18 cellular contexts compared by ENCODE assay signal in the genomic region with DNA sequence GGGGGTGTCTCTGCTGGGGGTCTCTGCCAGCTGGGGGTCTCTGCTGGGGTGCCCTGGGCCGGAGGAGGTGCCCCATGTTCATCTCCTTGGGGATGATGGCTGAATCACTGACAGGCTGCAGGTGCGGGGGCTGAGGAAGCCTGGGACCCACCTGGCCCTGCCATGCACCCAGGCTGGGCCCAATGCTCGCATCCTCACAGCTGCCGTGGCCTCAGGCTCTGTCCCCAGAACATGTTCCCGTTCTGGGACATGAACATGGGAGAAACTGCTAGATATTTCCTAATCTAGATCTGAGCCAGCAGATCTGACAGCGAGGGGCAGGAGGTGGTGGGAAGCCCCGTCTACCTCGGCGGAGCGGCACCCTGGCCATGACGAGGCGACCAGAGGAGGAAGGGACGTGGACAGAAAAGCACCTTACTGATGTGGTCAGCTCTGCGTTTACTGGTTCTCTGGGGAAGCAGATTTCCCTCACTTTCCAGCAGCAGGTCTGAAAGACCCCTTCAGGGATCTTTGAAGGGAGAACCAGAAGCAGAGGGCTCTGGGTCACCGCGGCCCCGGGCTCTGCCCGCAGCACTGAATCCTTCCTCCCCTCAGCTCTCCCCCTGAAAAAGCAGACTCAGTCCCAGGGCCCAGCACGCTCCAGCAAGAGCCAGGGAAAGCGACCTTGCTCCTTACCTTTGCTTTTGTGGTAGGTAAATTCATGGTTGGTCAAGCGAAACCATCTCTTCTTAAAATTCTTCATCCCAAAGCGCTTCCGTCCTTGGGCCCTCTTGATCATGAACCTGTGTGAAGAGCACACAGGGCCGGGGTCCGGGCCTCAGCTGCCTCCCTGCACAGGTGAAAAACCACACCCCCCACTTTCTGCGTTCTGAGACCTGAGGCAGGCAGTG. TPM values are rescaled to one million over a fixed set of nuclear protein-coding genes. Genes with fewer than 3 reads are reported as not detected.
DNase-seq lines count a peak whose midpoint lies in the region; ATAC-seq and TF ChIP-seq lines count a peak whose summit lies in the region.
"Had no signal": no experiment of that assay in that cellular context is flagged by ENCODE, and none has a peak within 500 bp of the region (broad histone marks: within the 10 kb centered on the region; RNA-seq: fewer than 3 reads in every experiment).

No MANE protein-coding gene starts in this region.

- no peak overlapping the region for H2AFZ ChIP-seq in ACC112 (ENCODE audit: low read length, unreplicated experiment)
- H2AFZ ChIP-seq in neural progenitor cell (replicated peaks): no peak overlapping the region

- CTCF ChIA-PET in WTC11 (lab: Charles Lee): interaction anchor here (0.6 kb wide), 1 partner anchor 16 kb away, joined by 3 read pairs; no protein-coding TSS in a partner anchor
- CTCF ChIA-PET in activated CD4-positive, alpha-beta memory T cell treated with anti-CD3 and anti-CD28 coated beads, Interleukin-2, amount 10 ng/mL, durations not matched to agents 7 days and 5 days (lab: Charles Lee): no interaction called here

- no peak overlapping the region for H3K4me3 ChIP-seq in ACC112 (ENCODE audit: low read depth, low read length)
- no peak overlapping the region for H3K4me3 ChIP-seq in CD4-positive, CD25-positive, alpha-beta regulatory T cell (ENCODE audit: low read depth, low read length)
- H3K4me3 ChIP-seq in neural progenitor cell: no peak overlapping the region

- no peaks in the 10 kb centered on the region for H3K79me2 ChIP-seq in ACC112 (ENCODE audit: control insufficient read depth, insufficient read depth, low read length, unreplicated experiment)
- H3K79me2 ChIP-seq in neural progenitor cell (ENCODE audit: low read depth): no peaks in the 10 kb centered on the region

- H3F3A ChIP-seq in neural progenitor cell (ENCODE audit: low read depth): no peaks in the 10 kb centered on the region

- peaks cover 28% of the 10 kb centered on the region for H3K36me3 Mint-ChIP-seq in CD4-positive, CD25-positive, alpha-beta regulatory T cell
- H3K36me3 Mint-ChIP-seq in WTC11 (0 out of 2 replicates have a peak, but pooled peaks cover 4% of the 10 kb centered on the region), neural progenitor cell (peaks cover 8% of the 10 kb centered on the region)
- H3K36me3 Mint-ChIP-seq in activated CD4-positive, alpha-beta memory T cell treated with anti-CD3 and anti-CD28 coated beads, Interleukin-2, amount 10 ng/mL, durations not matched to agents 7 days and 5 days (ENCODE audit: low read depth): peaks cover 26% of the 10 kb centered on the region

- H3K27me3 ChIP-seq in ACC112 (ENCODE audit: insufficient read depth, low read length) (no peaks in the 10 kb centered on the region), neural progenitor cell (no peaks in the 10 kb centered on the region)
- H3K27me3 ChIP-seq in CD4-positive, CD25-positive, alpha-beta regulatory T cell (ENCODE audit: control insufficient read depth, insufficient read depth, low read length): no peaks in the 10 kb centered on the region

- ATAC-seq in CD4-positive, CD25-positive, alpha-beta regulatory T cell (ENCODE audit: low read depth in 2 of 2): no peak
- ATAC-seq in WTC11 (no peak), GM21447 (IDR thresholded peaks at IDR 0.05; ENCODE audit: unreplicated experiment) (no peak)
- ATAC-seq: HCT116 had no signal

- peaks cover 0 to 2% (median 0%) of the 10 kb centered on the region in 7 donors for H3K9me3 Mint-ChIP-seq in CD4-positive, CD25-positive, alpha-beta regulatory T cell
- H3K9me3 Mint-ChIP-seq in WTC11: no peaks in the 10 kb centered on the region
- no peaks in the 10 kb centered on the region for H3K9me3 Mint-ChIP-seq in neural progenitor cell
- no peaks in the 10 kb centered on the region for H3K9me3 Mint-ChIP-seq in activated CD4-positive, alpha-beta memory T cell treated with anti-CD3 and anti-CD28 coated beads, Interleukin-2, amount 10 ng/mL, durations not matched to agents 7 days and 5 days

- peaks cover 0 to 4% (median 0%) of the 10 kb centered on the region in 4 donors for H3K4me1 Mint-ChIP-seq in CD4-positive, CD25-positive, alpha-beta regulatory T cell
- H3K4me1 Mint-ChIP-seq in WTC11: no peaks in the 10 kb centered on the region
- H3K4me1 Mint-ChIP-seq in neural progenitor cell: peaks cover 3% of the 10 kb centered on the region
- H3K4me1 Mint-ChIP-seq in activated CD4-positive, alpha-beta memory T cell treated with anti-CD3 and anti-CD28 coated beads, Interleukin-2, amount 10 ng/mL, durations not matched to agents 7 days and 5 days: peaks cover 3% of the 10 kb centered on the region

- no peaks in the 10 kb centered on the region for H3K9me3 ChIP-seq in CD4-positive, CD25-positive, alpha-beta regulatory T cell (ENCODE audit: control insufficient read depth in 2 of 2, low read length in 2 of 2)
- no peaks in the 10 kb centered on the region for H3K9me3 ChIP-seq in neural progenitor cell (ENCODE audit: low read depth)

- H3K27ac ChIP-seq in ACC112 (ENCODE audit: low read depth, low read length) (peak overlapping the region; percentile 19; the same call in 1 of the 2 replicates), neural progenitor cell (no peak overlapping the region)
- no peak overlapping the region for H3K27ac ChIP-seq in CD4-positive, CD25-positive, alpha-beta regulatory T cell (ENCODE audit: insufficient read depth, low read length, poor library complexity, severe bottlenecking)
- H3K27ac ChIP-seq: HL-60 had no signal

- no peak overlapping the region for H3K4me2 ChIP-seq in neural progenitor cell

- H4K20me1 ChIP-seq in neural progenitor cell (ENCODE audit: low read depth): no peaks in the 10 kb centered on the region

- DNase-seq in CD4-positive, CD25-positive, alpha-beta regulatory T cell: no peak
- no peak for DNase-seq in WTC11 (ENCODE audit: low spot score)
- DNase-seq in neural progenitor cell (ENCODE audit: low spot score): no peak
- DNase-seq in activated CD4-positive, alpha-beta memory T cell treated with anti-CD3 and anti-CD28 coated beads, Interleukin-2, amount 10 ng/mL, durations not matched to agents 7 days and 5 days: no peak
- no peak for DNase-seq in D341Med (ENCODE audit: low spot score)
- DNase-seq: KG1; NCI-H1092; NCI-H2107; NCI-H345; NCI-H69; NK-92 treated with Interleukin-12 subunit alpha and Interleukin-12 subunit beta, amount 100 ng/mL, for 24 hours; OCI-M1; RPMI8226 had no signal

- POLR2A ChIA-PET in WTC11 (lab: Charles Lee): no interaction called here
- POLR2A ChIA-PET in activated CD4-positive, alpha-beta memory T cell treated with anti-CD3 and anti-CD28 coated beads, Interleukin-2, amount 10 ng/mL, durations not matched to agents 7 days and 5 days (lab: Charles Lee): no interaction called here

- no peaks in the 10 kb centered on the region for H3K27me3 Mint-ChIP-seq in CD4-positive, CD25-positive, alpha-beta regulatory T cell
- H3K27me3 Mint-ChIP-seq in WTC11 (ENCODE audit: low read depth) (no peaks in the 10 kb centered on the region), neural progenitor cell (ENCODE audit: insufficient read depth, low read depth) (no peaks in the 10 kb centered on the region)
- no peaks in the 10 kb centered on the region for H3K27me3 Mint-ChIP-seq in activated CD4-positive, alpha-beta memory T cell treated with anti-CD3 and anti-CD28 coated beads, Interleukin-2, amount 10 ng/mL, durations not matched to agents 7 days and 5 days

- peak overlapping the region in 2 of 3 donors; percentile 20 to 36 for H3K27ac Mint-ChIP-seq in CD4-positive, CD25-positive, alpha-beta regulatory T cell
- H3K27ac Mint-ChIP-seq in WTC11 (peak overlapping the region; percentile 41; the same call in 1 of the 2 replicates), neural progenitor cell (peak overlapping the region; percentile 53)
- H3K27ac Mint-ChIP-seq in activated CD4-positive, alpha-beta memory T cell treated with anti-CD3 and anti-CD28 coated beads, Interleukin-2, amount 10 ng/mL, durations not matched to agents 7 days and 5 days: no peak overlapping the region

- H3K36me3 ChIP-seq in ACC112 (ENCODE audit: insufficient read depth, low read length) (no peaks in the 10 kb centered on the region; the same call in 1 of the 2 replicates), neural progenitor cell (no peaks in the 10 kb centered on the region)
- H3K36me3 ChIP-seq in CD4-positive, CD25-positive, alpha-beta regulatory T cell (ENCODE audit: control insufficient read depth, insufficient read depth, low read length): peaks cover 79% of the 10 kb centered on the region

- H3K4me1 ChIP-seq in ACC112 (ENCODE audit: control insufficient read depth, insufficient read depth, low read length, unreplicated experiment): peaks cover 25% of the 10 kb centered on the region
- H3K4me1 ChIP-seq in CD4-positive, CD25-positive, alpha-beta regulatory T cell (ENCODE audit: control insufficient read depth, insufficient read depth, low read length, poor library complexity, severe bottlenecking): no peaks in the 10 kb centered on the region
- H3K4me1 ChIP-seq in neural progenitor cell: no peaks in the 10 kb centered on the region

- no peak for TF ChIP-seq CTCF in WTC11 (IDR thresholded peaks at IDR 0.05)
- TF ChIP-seq CTCF in neural progenitor cell (IDR thresholded peaks at IDR 0.05): no peak

- H3K4me3 Mint-ChIP-seq in CD4-positive, CD25-positive, alpha-beta regulatory T cell: peak overlapping the region in 2 of 4 donors; percentile 38 to 49
- H3K4me3 Mint-ChIP-seq in WTC11 (no peak overlapping the region), neural progenitor cell (peak overlapping the region; percentile 16)
- H3K4me3 Mint-ChIP-seq in activated CD4-positive, alpha-beta memory T cell treated with anti-CD3 and anti-CD28 coated beads, Interleukin-2, amount 10 ng/mL, durations not matched to agents 7 days and 5 days: no peak overlapping the region

- H3K9ac ChIP-seq in neural progenitor cell: no peak overlapping the region

TF ChIP-seq in WTC11, 78 proteins besides CTCF, POLR2A, EP300 and RAD21 (continues in another document):
- no peak for TF ChIP-seq OVOL2 (CRISPR knock-in tag; IDR thresholded peaks at IDR 0.05; ENCODE audit: borderline replicate concordance)

RNA-seq across cellular contexts. Expression of a gene that starts 26.5 kb away (rescaled TPM):
- total RNA-seq in CD4-positive, CD25-positive, alpha-beta regulatory T cell: 21.2 TPM
- polyA plus RNA-seq in CD4-positive, CD25-positive, alpha-beta regulatory T cell: 1 to 10 TPM in 1 of 4 donors, under 1 TPM in 3; 0.16 to 1.6 (median 0.45) TPM
- 0.27 to 0.50 TPM (median 0.37 TPM) in 3 replicates for total RNA-seq in WTC11 (2021)
- not detected in 2 replicates for total RNA-seq in neural progenitor cell (ENCODE audit: low replicate concordance)
- 1 to 10 TPM; 2.5 to 2.9 TPM for total RNA-seq in activated CD4-positive, alpha-beta memory T cell treated with anti-CD3 and anti-CD28 coated beads, Interleukin-2, amount 10 ng/mL, durations not matched to agents 7 days and 5 days
- total RNA-seq: G401 had no signal
